ENCODE assay signal across 10 cellular contexts in genomic region chr14:91351508-91351853, GRCh38.
A peak's percentile ranks its signal among the peaks of the same experiment; 100 is the strongest.
DNase-seq lines count a peak whose midpoint lies in the region; ATAC-seq and TF ChIP-seq lines count a peak whose summit lies in the region.
"Had no signal": no experiment of that assay in that cellular context is flagged by ENCODE, and none has a peak within 500 bp of the region (broad histone marks: within the 10 kb centered on the region; RNA-seq: fewer than 3 reads in every experiment).

No MANE protein-coding gene starts in this region.

- H3K27ac ChIP-seq in left ventricle myocardium inferior (replicated peaks) (peak overlapping the region; percentile 67), lower lobe of right lung (peak overlapping the region; percentile 13)
- H3K27ac ChIP-seq: adrenal gland, parathyroid adenoma had no signal

- peaks cover 91% of the 10 kb centered on the region for H3K4me1 Mint-ChIP-seq in activated T-helper 1 cell treated with anti-CD3 and anti-CD28 coated beads, Interleukin-12 subunit alpha, Interleukin-12 subunit beta, Interleukin-2, Interleukin-4 antibody, amounts not matched to agents 30 ng/mL and 10 ng/mL and 1 ng/mL, durations not matched to agents 14 hours and 24 hours and 36 hours (ENCODE audit: low read depth)
- H3K4me1 Mint-ChIP-seq in type B pancreatic cell (ENCODE audit: unreplicated experiment) = peaks cover 69% of the 10 kb centered on the region

- H3K4me1 ChIP-seq in left ventricle myocardium inferior = peaks cover 27% of the 10 kb centered on the region
- H3K4me1 ChIP-seq in lower lobe of right lung = peaks cover 58% of the 10 kb centered on the region
- H3K4me1 ChIP-seq: adrenal gland had no signal

- ATAC-seq in left cardiac atrium (no peak), lower lobe of right lung (peak; percentile 8 to 28), HG02870 (IDR thresholded peaks at IDR 0.05; ENCODE audit: unreplicated experiment) (no peak), HG03108 (IDR thresholded peaks at IDR 0.05; ENCODE audit: unreplicated experiment) (no peak)

- peak overlapping the region; percentile 74 for H3K4me3 Mint-ChIP-seq in activated T-helper 1 cell treated with anti-CD3 and anti-CD28 coated beads, Interleukin-12 subunit alpha, Interleukin-12 subunit beta, Interleukin-2, Interleukin-4 antibody, amounts not matched to agents 30 ng/mL and 10 ng/mL and 1 ng/mL, durations not matched to agents 14 hours and 24 hours and 36 hours
- peak overlapping the region; percentile 15 for H3K4me3 Mint-ChIP-seq in type B pancreatic cell

- H3K36me3 ChIP-seq in left ventricle myocardium inferior = no peaks in the 10 kb centered on the region
- H3K36me3 ChIP-seq in lower lobe of right lung = no peaks in the 10 kb centered on the region
- H3K36me3 ChIP-seq: adrenal gland had no signal

- peaks cover 16% of the 10 kb centered on the region for H3K36me3 Mint-ChIP-seq in activated T-helper 1 cell treated with anti-CD3 and anti-CD28 coated beads, Interleukin-12 subunit alpha, Interleukin-12 subunit beta, Interleukin-2, Interleukin-4 antibody, amounts not matched to agents 30 ng/mL and 10 ng/mL and 1 ng/mL, durations not matched to agents 14 hours and 24 hours and 36 hours (ENCODE audit: low read depth)
- no peaks in the 10 kb centered on the region for H3K36me3 Mint-ChIP-seq in type B pancreatic cell

- H3K27ac Mint-ChIP-seq in activated T-helper 1 cell treated with anti-CD3 and anti-CD28 coated beads, Interleukin-12 subunit alpha, Interleukin-12 subunit beta, Interleukin-2, Interleukin-4 antibody, amounts not matched to agents 30 ng/mL and 10 ng/mL and 1 ng/mL, durations not matched to agents 14 hours and 24 hours and 36 hours = peak overlapping the region; percentile 94
- H3K27ac Mint-ChIP-seq in type B pancreatic cell = peak overlapping the region; percentile 33

- H3K27me3 ChIP-seq in left ventricle myocardium inferior (ENCODE audit: low read depth) = peaks cover 17% of the 10 kb centered on the region
- no peaks in the 10 kb centered on the region for H3K27me3 ChIP-seq in lower lobe of right lung (ENCODE audit: low read depth)
- H3K27me3 ChIP-seq: adrenal gland had no signal

- intact Hi-C loops in left ventricle myocardium inferior (cut with micrococcal nuclease) = no loop called here
- intact Hi-C loops in left cardiac atrium (cut with DNase I) = no loop called here
- intact Hi-C loops in activated T-helper 1 cell treated with anti-CD3 and anti-CD28 coated beads, Interleukin-12 subunit alpha, Interleukin-12 subunit beta, Interleukin-2, Interleukin-4 antibody, amounts not matched to agents 30 ng/mL and 10 ng/mL and 1 ng/mL, durations not matched to agents 14 hours and 24 hours and 36 hours (cut with micrococcal nuclease) = loop anchor here (1.0 kb wide), 1 partner anchor 16 kb away; no protein-coding TSS in a partner anchor
- intact Hi-C loops in lower lobe of right lung (cut with DNase I) = no loop called here

- no peak for TF ChIP-seq CTCF in left ventricle myocardium inferior (IDR thresholded peaks at IDR 0.05; ENCODE audit: borderline replicate concordance)
- TF ChIP-seq CTCF in lower lobe of right lung (IDR thresholded peaks at IDR 0.05) = no peak
- no peak for TF ChIP-seq CTCF in type B pancreatic cell (conservative IDR thresholded peaks at IDR 0.05)

- H3K27me3 Mint-ChIP-seq in activated T-helper 1 cell treated with anti-CD3 and anti-CD28 coated beads, Interleukin-12 subunit alpha, Interleukin-12 subunit beta, Interleukin-2, Interleukin-4 antibody, amounts not matched to agents 30 ng/mL and 10 ng/mL and 1 ng/mL, durations not matched to agents 14 hours and 24 hours and 36 hours (ENCODE audit: insufficient read depth) = no peaks in the 10 kb centered on the region
- H3K27me3 Mint-ChIP-seq in type B pancreatic cell = no peaks in the 10 kb centered on the region

- H3K4me3 ChIP-seq in left ventricle myocardium inferior (no peak overlapping the region), lower lobe of right lung (peak overlapping the region; percentile 27)
- H3K4me3 ChIP-seq: adrenal gland had no signal

- no peaks in the 10 kb centered on the region for H3K9me3 Mint-ChIP-seq in activated T-helper 1 cell treated with anti-CD3 and anti-CD28 coated beads, Interleukin-12 subunit alpha, Interleukin-12 subunit beta, Interleukin-2, Interleukin-4 antibody, amounts not matched to agents 30 ng/mL and 10 ng/mL and 1 ng/mL, durations not matched to agents 14 hours and 24 hours and 36 hours
- no peaks in the 10 kb centered on the region for H3K9me3 Mint-ChIP-seq in type B pancreatic cell

- H3K9me3 ChIP-seq in left ventricle myocardium inferior (replicated peaks) (no peaks in the 10 kb centered on the region), lower lobe of right lung (no peaks in the 10 kb centered on the region)
- H3K9me3 ChIP-seq: adrenal gland had no signal

- DNase-seq in left ventricle myocardium inferior (no peak), left cardiac atrium (no peak), lower lobe of right lung (peak; percentile 46), type B pancreatic cell (ENCODE audit: extremely low spot score, unreplicated experiment) (no peak), islet precursor cell (no peak)
- DNase-seq in activated T-helper 1 cell treated with anti-CD3 and anti-CD28 coated beads, Interleukin-12 subunit alpha, Interleukin-12 subunit beta, Interleukin-2, Interleukin-4 antibody, amounts not matched to agents 30 ng/mL and 10 ng/mL and 1 ng/mL, durations not matched to agents 14 hours and 24 hours and 36 hours (ENCODE audit: low spot score) = no peak
- DNase-seq: adrenal gland had no signal

Comparison
In these comparisons a context has a peak if more than half of its experiments do, and no peak if none do; other contexts are left out.
1. ATAC-seq: peak in lower lobe of right lung (2 of 2); none in left cardiac atrium (0 of 2), HG02870 (single experiment) and HG03108 (single experiment).